9 cellular contexts compared by ENCODE assay signal in genomic region chr10:454860-455259, GRCh38.
DNase-seq lines count a peak whose midpoint lies in the region; ATAC-seq, FAIRE-seq and TF ChIP-seq lines count a peak whose summit lies in the region.
"Had no signal": no experiment of that assay in that cellular context is flagged by ENCODE, and none has a peak within 500 bp of the region (broad histone marks: within the 10 kb centered on the region; RNA-seq: fewer than 3 reads in every experiment).

No MANE protein-coding gene starts in this region.

- peaks cover 69% of the 10 kb centered on the region for H3K4me1 Mint-ChIP-seq in activated naive CD4-positive, alpha-beta T cell treated with anti-CD3 and anti-CD28 coated beads, Interleukin-2, amount 50 U/mL, for 24 hours
- H3K4me1 Mint-ChIP-seq in astrocyte (ENCODE audit: low read depth, unreplicated experiment), result peaks cover 44% of the 10 kb centered on the region

- no peaks in the 10 kb centered on the region for H3K9me1 ChIP-seq in keratinocyte (ENCODE audit: control insufficient read depth, extremely low read depth, insufficient read depth, low read length)

- no peak for ATAC-seq in GM18868 (IDR thresholded peaks at IDR 0.05; ENCODE audit: unreplicated experiment)
- no peak for ATAC-seq in HG03571 (IDR thresholded peaks at IDR 0.05; ENCODE audit: unreplicated experiment)

- no peaks in the 10 kb centered on the region for H3K36me3 Mint-ChIP-seq in activated naive CD4-positive, alpha-beta T cell treated with anti-CD3 and anti-CD28 coated beads, Interleukin-2, amount 50 U/mL, for 24 hours
- peaks cover 11% of the 10 kb centered on the region for H3K36me3 Mint-ChIP-seq in astrocyte (ENCODE audit: low read depth, unreplicated experiment)

- H3K9ac ChIP-seq in astrocyte (ENCODE audit: low read length), result peak overlapping the region; percentile 64
- no peak overlapping the region for H3K9ac ChIP-seq in keratinocyte (ENCODE audit: control insufficient read depth, extremely low read depth, insufficient read depth, low read length)

- peak overlapping the region; percentile 63 for H3K4me2 ChIP-seq in astrocyte (ENCODE audit: low read length)
- peak overlapping the region; percentile 47 for H3K4me2 ChIP-seq in keratinocyte (ENCODE audit: control insufficient read depth, extremely low read depth, insufficient read depth, low read depth, low read length)

- no peak overlapping the region for H3K4me3 ChIP-seq in astrocyte (ENCODE audit: insufficient read depth, low read depth, low read length)
- H3K4me3 ChIP-seq in keratinocyte (ENCODE audit: control insufficient read depth in 2 of 3, extremely low read depth in 1 of 3, insufficient read depth in 2 of 3, low read depth in 1 of 3, low read length in 3 of 3), result no peak overlapping the region

- peak overlapping the region; percentile 63 for H3K27ac Mint-ChIP-seq in activated naive CD4-positive, alpha-beta T cell treated with anti-CD3 and anti-CD28 coated beads, Interleukin-2, amount 50 U/mL, for 24 hours
- peak overlapping the region; percentile 94 for H3K27ac Mint-ChIP-seq in astrocyte (ENCODE audit: unreplicated experiment)

- FAIRE-seq in astrocyte (lab: Jason Lieb, UNC) (peak; percentile 49), keratinocyte (lab: Jason Lieb, UNC) (peak; percentile 95), urothelium cell line (lab: Jason Lieb, UNC) (no peak)

- H3K27ac ChIP-seq in astrocyte (ENCODE audit: low read depth, low read length), result peak overlapping the region; percentile 60
- H3K27ac ChIP-seq in keratinocyte (ENCODE audit: control insufficient read depth, insufficient read depth, low read length), result no peak overlapping the region
- H3K27ac ChIP-seq: neutrophil had no signal

- H3K36me3 ChIP-seq in astrocyte (ENCODE audit: insufficient read depth, low read length) (no peaks in the 10 kb centered on the region), keratinocyte (ENCODE audit: control insufficient read depth in 2 of 2, extremely low read depth in 1 of 2, insufficient read depth in 2 of 2, low read length in 2 of 2) (no peaks in the 10 kb centered on the region)
- H3K36me3 ChIP-seq: neutrophil had no signal

- H3K9me3 Mint-ChIP-seq in activated naive CD4-positive, alpha-beta T cell treated with anti-CD3 and anti-CD28 coated beads, Interleukin-2, amount 50 U/mL, for 24 hours, result no peaks in the 10 kb centered on the region
- no peaks in the 10 kb centered on the region for H3K9me3 Mint-ChIP-seq in astrocyte (ENCODE audit: unreplicated experiment)

- H3K9me3 ChIP-seq in astrocyte (ENCODE audit: insufficient read depth, low read depth, low read length) (no peaks in the 10 kb centered on the region), keratinocyte (ENCODE audit: control insufficient read depth, low read depth, low read length) (peaks cover 5% of the 10 kb centered on the region)
- H3K9me3 ChIP-seq: neutrophil had no signal

- dilution Hi-C loops in keratinocyte (cut with MboI; ENCODE audit: extremely low pct_ligation_motif_present, low sequenced_read_pairs), result no loop called here

- peak overlapping the region; percentile 71 for H3K4me3 Mint-ChIP-seq in activated naive CD4-positive, alpha-beta T cell treated with anti-CD3 and anti-CD28 coated beads, Interleukin-2, amount 50 U/mL, for 24 hours
- H3K4me3 Mint-ChIP-seq in astrocyte (ENCODE audit: unreplicated experiment), result no peak overlapping the region

- H2AFZ ChIP-seq in astrocyte (ENCODE audit: low read depth, low read length) (no peak overlapping the region), keratinocyte (ENCODE audit: control insufficient read depth, low read length) (no peak overlapping the region)

- no peak for TF ChIP-seq CTCF in astrocyte (IDR thresholded peaks at IDR 0.05; ENCODE audit: insufficient read depth, low read depth, low read length)
- no peak for TF ChIP-seq CTCF in keratinocyte (optimal IDR thresholded peaks at IDR 0.05 in 1 of 3, IDR thresholded peaks at IDR 0.05 in 1 of 3, conservative IDR thresholded peaks at IDR 0.05 in 1 of 3; ENCODE audit: extremely low read depth in 1 of 3, insufficient read depth in 2 of 3, low read length in 3 of 3)

- H3K4me1 ChIP-seq in astrocyte (ENCODE audit: insufficient read depth, low read length), result peaks cover 6% of the 10 kb centered on the region
- peaks cover 10% of the 10 kb centered on the region for H3K4me1 ChIP-seq in keratinocyte (ENCODE audit: control insufficient read depth, extremely low read depth, insufficient read depth, low read length)

- no peak for DNase-seq in activated naive CD4-positive, alpha-beta T cell treated with Interleukin-2 at 50 U/mL for 16 hours
- DNase-seq in astrocyte (ENCODE audit: low read depth) (peak; percentile 93), keratinocyte (ENCODE audit: low read depth, low spot score) (peak; percentile 80), urothelium cell line (ENCODE audit: low spot score) (peak; percentile 53), NOMO-1 (lab: John Stamatoyannopoulos, UW; ENCODE audit: unreplicated experiment in 2 of 2) (no peak)

- no peaks in the 10 kb centered on the region for H3K27me3 Mint-ChIP-seq in activated naive CD4-positive, alpha-beta T cell treated with anti-CD3 and anti-CD28 coated beads, Interleukin-2, amount 50 U/mL, for 24 hours
- no peaks in the 10 kb centered on the region for H3K27me3 Mint-ChIP-seq in astrocyte (ENCODE audit: low read depth, unreplicated experiment)

- peaks cover 41% of the 10 kb centered on the region for H3K79me2 ChIP-seq in astrocyte (ENCODE audit: insufficient read depth, low read length)
- no peaks in the 10 kb centered on the region for H3K79me2 ChIP-seq in keratinocyte (ENCODE audit: control insufficient read depth, insufficient read depth, low read length)

- H3K27me3 ChIP-seq in astrocyte (ENCODE audit: insufficient read depth, low read length) (no peaks in the 10 kb centered on the region), keratinocyte (ENCODE audit: control insufficient read depth, extremely low read depth, insufficient read depth, low read length) (no peaks in the 10 kb centered on the region)

- H4K20me1 ChIP-seq in astrocyte (ENCODE audit: insufficient read depth, low read length), result peaks cover 75% of the 10 kb centered on the region
- H4K20me1 ChIP-seq in keratinocyte (ENCODE audit: control insufficient read depth, extremely low read depth, insufficient read depth, low read length), result no peaks in the 10 kb centered on the region

Comparison
In these comparisons a context has a peak if more than half of its experiments do, and no peak if none do; other contexts are left out.
1. DNase-seq: peak in astrocyte (single experiment), keratinocyte (single experiment) and urothelium cell line (single experiment); none in activated naive CD4-positive, alpha-beta T cell treated with Interleukin-2 at 50 U/mL for 16 hours (single experiment) and NOMO-1 (0 of 2).